8 cellular contexts compared by ENCODE assay signal in genomic region chr13:51453959-51454703, GRCh38. TPM values are rescaled to one million over a fixed set of nuclear protein-coding genes. Genes with fewer than 3 reads are reported as not detected.
A peak's percentile ranks its signal among the peaks of the same experiment; 100 is the strongest.
DNase-seq lines count a peak whose midpoint lies in the region; ATAC-seq and TF ChIP-seq lines count a peak whose summit lies in the region.

No MANE protein-coding gene starts in this region.

- H3K4me3 Mint-ChIP-seq in natural killer cell treated with Interleukin-12 subunit alpha and Interleukin-12 subunit beta and Interleukin-15 and Interleukin-18, amount 100 ng/mL, for 72 hours = peak overlapping the region; percentile 91

- H3K36me3 ChIP-seq in DND-41 (ENCODE audit: insufficient read depth, low read length) = peaks cover 39% of the 10 kb centered on the region

- CTCF ChIA-PET in GM10248 (lab: Yijun Ruan, JAX) = interaction anchor here (0.8 to 2.4 kb wide), 11 partner anchors 11 to 344 kb away, joined by 3 to 7 read pairs (median 3); no protein-coding TSS in a partner anchor

- peak overlapping the region; percentile 93 for H2AFZ ChIP-seq in DND-41 (ENCODE audit: low read depth, low read length)

- TF ChIP-seq CTCF in DND-41 (IDR thresholded peaks at IDR 0.05; ENCODE audit: borderline replicate concordance, extremely low read depth, low read length, poor library complexity, severe bottlenecking) (no peak), NB4 (IDR thresholded peaks at IDR 0.05; ENCODE audit: low read depth, low read length) (no peak), epithelial cell of esophagus (IDR thresholded peaks at IDR 0.05; ENCODE audit: insufficient read depth, low read depth, low read length, missing control alignments) (no peak), GM10248 (IDR thresholded peaks at IDR 0.05; ENCODE audit: control extremely low read depth, extremely low read depth, low read depth, missing control alignments) (no peak)

- peak overlapping the region; percentile 79 to 91 for H3K27ac Mint-ChIP-seq in natural killer cell treated with Interleukin-12 subunit alpha and Interleukin-12 subunit beta and Interleukin-15 and Interleukin-18, amount 100 ng/mL, for 72 hours

- peaks cover 24% of the 10 kb centered on the region for H3K4me1 ChIP-seq in DND-41 (ENCODE audit: insufficient read depth, low read length)

- H3K79me2 ChIP-seq in DND-41 (ENCODE audit: insufficient read depth, low read length) = peaks cover 27% of the 10 kb centered on the region

- no peak for TF ChIP-seq POLR2A in NB4 (IDR thresholded peaks at IDR 0.05; ENCODE audit: extremely low read depth, insufficient read length)

- H3K36me3 Mint-ChIP-seq in natural killer cell treated with Interleukin-12 subunit alpha and Interleukin-12 subunit beta and Interleukin-15 and Interleukin-18, amount 100 ng/mL, for 72 hours = peaks cover 18% of the 10 kb centered on the region

- no peaks in the 10 kb centered on the region for H3K27me3 ChIP-seq in DND-41 (ENCODE audit: insufficient read depth, low read length, poor library complexity)

- ATAC-seq in DND-41 (ENCODE audit: insufficient read depth, low read depth) (no peak), GM21825 (IDR thresholded peaks at IDR 0.05; ENCODE audit: unreplicated experiment) (no peak)
- ATAC-seq in natural killer cell treated with Interleukin-12 subunit alpha and Interleukin-12 subunit beta and Interleukin-15 and Interleukin-18, amount 100 ng/mL, for 72 hours = no peak

- H3K27ac ChIP-seq in DND-41 (ENCODE audit: low read length) (peak overlapping the region; percentile 98), substantia nigra (ENCODE audit: low read depth, low read length, poor library complexity, severe bottlenecking) (peak overlapping the region; percentile 98)

- POLR2A ChIA-PET in GM10248 (lab: Yijun Ruan, JAX) = interaction anchor here (0.5 to 2.1 kb wide), 7 partner anchors 29 to 309 kb away, joined by 3 to 9 read pairs (median 7); no protein-coding TSS in a partner anchor

- H3K27me3 Mint-ChIP-seq in natural killer cell treated with Interleukin-12 subunit alpha and Interleukin-12 subunit beta and Interleukin-15 and Interleukin-18, amount 100 ng/mL, for 72 hours = no peaks in the 10 kb centered on the region

- no peaks in the 10 kb centered on the region for H4K20me1 ChIP-seq in DND-41 (ENCODE audit: insufficient read depth, low read length)

- H3K4me2 ChIP-seq in DND-41 (ENCODE audit: insufficient read depth, low read length) = peak overlapping the region; percentile 90

- peak overlapping the region; percentile 96 for H3K9ac ChIP-seq in DND-41 (ENCODE audit: low read depth, low read length)

- H3K9me3 Mint-ChIP-seq in natural killer cell treated with Interleukin-12 subunit alpha and Interleukin-12 subunit beta and Interleukin-15 and Interleukin-18, amount 100 ng/mL, for 72 hours = no peaks in the 10 kb centered on the region

- DNase-seq in DND-41 (peak; percentile 19), NB4 (ENCODE audit: low read depth) (no peak), epithelial cell of esophagus (ENCODE audit: low read depth) (peak; percentile 30), substantia nigra (lab: John Stamatoyannopoulos, UW) (peak in 9 of 49 donors; percentile 10 to 59 (median 29)), GM10248 (ENCODE audit: extremely low spot score) (no peak)
- peak; percentile 77 for DNase-seq in activated CD8-positive, alpha-beta memory T cell treated with anti-CD3 and anti-CD28 coated beads for 24 hours
- no peak for DNase-seq in natural killer cell treated with Interleukin-12 subunit alpha and Interleukin-12 subunit beta and Interleukin-15 and Interleukin-18, amount 100 ng/mL, for 72 hours (ENCODE audit: low spot score)

- peaks cover 31 to 40% of the 10 kb centered on the region in 2 donors for H3K4me1 Mint-ChIP-seq in natural killer cell treated with Interleukin-12 subunit alpha and Interleukin-12 subunit beta and Interleukin-15 and Interleukin-18, amount 100 ng/mL, for 72 hours (ENCODE audit: low read depth in 2 of 2)

- H3K4me3 ChIP-seq in DND-41 (ENCODE audit: low read depth in 1 of 2, low read length in 2 of 2) (peak overlapping the region; percentile 53 to 77), NB4 (ENCODE audit: low read depth, low read length) (peak overlapping the region; percentile 70), epithelial cell of esophagus (ENCODE audit: low read length) (peak overlapping the region; percentile 76)

- H3K9me3 ChIP-seq in DND-41 (ENCODE audit: insufficient read depth, low read length, severe bottlenecking) = peaks cover 19% of the 10 kb centered on the region

RNA-seq across cellular contexts. Expression of gene INTS6, which starts 1.3 kb away (rescaled TPM):
- 10 to 100 TPM; 66.1 to 92.3 TPM for total RNA-seq in natural killer cell treated with Interleukin-12 subunit alpha and Interleukin-12 subunit beta and Interleukin-15 and Interleukin-18, amount 100 ng/mL, for 72 hours

Comparison
In these comparisons a context has a peak if more than half of its experiments do, and no peak if none do; other contexts are left out.
1. DNase-seq: peak in DND-41 (single experiment), activated CD8-positive, alpha-beta memory T cell treated with anti-CD3 and anti-CD28 coated beads for 24 hours (single experiment) and epithelial cell of esophagus (single experiment); none in NB4 (single experiment), natural killer cell treated with Interleukin-12 subunit alpha and Interleukin-12 subunit beta and Interleukin-15 and Interleukin-18, amount 100 ng/mL, for 72 hours (single experiment) and GM10248 (single experiment).
2. Peak in every context shown above with its lines, with median percentiles within 50 percentile points of each other: H3K4me3 ChIP-seq.